In genomic region chr6:31202259-31203166, GRCh38 we compare ENCODE assay signal across 8 cellular contexts. TPM values are rescaled to one million over a fixed set of nuclear protein-coding genes. Genes with fewer than 3 reads are reported as not detected.
DNase-seq lines count a peak whose midpoint lies in the region; ATAC-seq, FAIRE-seq and TF ChIP-seq lines count a peak whose summit lies in the region.

No MANE protein-coding gene starts in this region.

- H3K36me3 Mint-ChIP-seq in activated B cell treated with CpG ODN at 0.5 μM for 24 hours (ENCODE audit: low read depth), result peaks cover 8% of the 10 kb centered on the region

- peaks cover 55% of the 10 kb centered on the region for H3K4me1 Mint-ChIP-seq in activated B cell treated with CpG ODN at 0.5 μM for 24 hours

- H4K20me1 ChIP-seq in HepG2 (ENCODE audit: insufficient read depth, low read length), result no peaks in the 10 kb centered on the region

- no peaks in the 10 kb centered on the region for H3K27me3 Mint-ChIP-seq in activated B cell treated with CpG ODN at 0.5 μM for 24 hours

- peaks cover 39% of the 10 kb centered on the region for H3K4me1 ChIP-seq in left ventricle myocardium inferior
- peaks cover 71% of the 10 kb centered on the region for H3K4me1 ChIP-seq in HepG2 (ENCODE audit: insufficient read depth, low read length)
- H3K4me1 ChIP-seq in urinary bladder (ENCODE audit: insufficient read depth), result no peaks in the 10 kb centered on the region

- FAIRE-seq in HepG2 (lab: Jason Lieb, UNC), result no peak

- WGBS in HepG2 (ENCODE audit: low lambda C conversion rate), result 72% methylated on average over 9 of the region's 11 CpGs
- WGBS in urinary bladder, result 55% methylated on average over 11 of the region's 11 CpGs

- no peaks in the 10 kb centered on the region for H3K9me3 Mint-ChIP-seq in activated B cell treated with CpG ODN at 0.5 μM for 24 hours

- peak overlapping the region; percentile 89 for H3K4me3 Mint-ChIP-seq in activated B cell treated with CpG ODN at 0.5 μM for 24 hours

- POLR2A ChIA-PET in activated B cell treated with CpG ODN at 0.5 μM for 24 hours (lab: Charles Lee) (interaction anchor here (0.7 to 2.1 kb wide), 16 partner anchors 20 to 757 kb away, joined by 3 to 29 read pairs (median 3); partner anchors contain the start of genes HLA-B, NELFE and SKIC2), HepG2 (lab: Yijun Ruan, JAX) (interaction anchor here (0.6 kb wide), 1 partner anchor 65 kb away, joined by 3 read pairs; no protein-coding TSS in a partner anchor)

- peak overlapping the region; percentile 94 for H3K27ac Mint-ChIP-seq in activated B cell treated with CpG ODN at 0.5 μM for 24 hours

- H3K4me2 ChIP-seq in HepG2 (ENCODE audit: low read depth, low read length), result peak overlapping the region; percentile 83

- no TSS peak for BruUV-seq in HepG2 (replicated peaks; lab: Mats Ljungman, UMichigan)

- H3K9me3 ChIP-seq in left ventricle myocardium inferior (replicated peaks) (peaks cover 11% of the 10 kb centered on the region), HepG2 (ENCODE audit: low read length) (no peaks in the 10 kb centered on the region)

- H3K27ac ChIP-seq in left ventricle myocardium inferior (replicated peaks), result peak overlapping the region; percentile 85
- peak overlapping the region; percentile 75 for H3K27ac ChIP-seq in HepG2 (ENCODE audit: extremely low read length, insufficient read depth, low read length)
- peak overlapping the region; percentile 62 for H3K27ac ChIP-seq in urinary bladder (ENCODE audit: low read depth)

- H3K36me3 ChIP-seq in left ventricle myocardium inferior (peaks cover 18% of the 10 kb centered on the region), HepG2 (replicated peaks in 1 of 2; ENCODE audit: control insufficient read depth in 1 of 2, insufficient read depth in 2 of 2, low read length in 2 of 2) (peaks cover 0 to 2% of the 10 kb centered on the region in 2 experiments; a peak in 3 of 5 replicates), urinary bladder (ENCODE audit: insufficient read depth) (no peaks in the 10 kb centered on the region)

- CTCF ChIA-PET in activated B cell treated with CpG ODN at 0.5 μM for 24 hours (lab: Charles Lee) (interaction anchor here (2.9 kb wide), 1 partner anchor 164 kb away, joined by 9 read pairs; no protein-coding TSS in a partner anchor), HepG2 (lab: Yijun Ruan, JAX; ENCODE audit: low intra/inter-chr PET ratio, low total read pairs) (no interaction called here)

- intact Hi-C loops in left ventricle myocardium inferior (cut with micrococcal nuclease), result no loop called here
- intact Hi-C loops in Right ventricle myocardium inferior (cut with DNase I), result no loop called here
- intact Hi-C loops in activated B cell treated with CpG ODN at 0.5 μM for 24 hours (cut with micrococcal nuclease), result loop anchor here (1.0 kb wide), 1 partner anchor 70 kb away; the partner anchor contains the start of gene HLA-C
- intact Hi-C loops in HepG2 (cut with micrococcal nuclease; ENCODE audit: unreplicated experiment), result no loop called here

- H3K27me3 ChIP-seq in left ventricle myocardium inferior (ENCODE audit: low read depth) (no peaks in the 10 kb centered on the region), HepG2 (ENCODE audit: control insufficient read depth in 1 of 2, insufficient read depth in 2 of 2, low read length in 2 of 2) (no peaks in the 10 kb centered on the region; a peak in 1 of 5 replicates)

- peaks cover 13% of the 10 kb centered on the region for H3K79me2 ChIP-seq in HepG2 (ENCODE audit: insufficient read depth, low read length)

- H3K4me3 ChIP-seq in left ventricle myocardium inferior (no peak overlapping the region), HepG2 (replicated peaks in 1 of 3; ENCODE audit: insufficient read depth in 1 of 3, low read depth in 2 of 3, low read length in 3 of 3) (no peak overlapping the region), urinary bladder (ENCODE audit: low read depth, low read length) (no peak overlapping the region)

- in situ Hi-C loops in HepG2 (cut with HindIII; ENCODE audit: extremely low pct_ligation_motif_present, low pct_unique_long_range_greater_than_20kb), result no loop called here

- no peak for TF ChIP-seq POLR2A in HepG2 (IDR thresholded peaks at IDR 0.05; ENCODE audit: insufficient read depth in 1 of 2, low read depth in 2 of 2, low read length in 2 of 2)

- TF ChIP-seq CTCF in left ventricle myocardium inferior (IDR thresholded peaks at IDR 0.05; ENCODE audit: borderline replicate concordance), result no peak
- TF ChIP-seq CTCF in activated B cell treated with CpG ODN at 0.5 μM for 24 hours (IDR thresholded peaks at IDR 0.05), result no peak
- TF ChIP-seq CTCF in HepG2 (CRISPR knock-in tag; IDR thresholded peaks at IDR 0.05), result no peak

- H2AFZ ChIP-seq in HepG2 (ENCODE audit: low read length), result no peak overlapping the region

- TF ChIP-seq EP300 in HepG2 (IDR thresholded peaks at IDR 0.05; ENCODE audit: low read depth in 2 of 2, low read length in 2 of 2) (no peak), HepG2 (CRISPR knock-in tag; IDR thresholded peaks at IDR 0.05; ENCODE audit: borderline replicate concordance) (no peak)

- H3K9ac ChIP-seq in HepG2 (ENCODE audit: insufficient read depth, low read depth, low read length), result no peak overlapping the region

- TF ChIP-seq RAD21 in HepG2 (CRISPR knock-in tag; IDR thresholded peaks at IDR 0.05), result no peak

- DNase-seq in left ventricle myocardium inferior (no peak), Right ventricle myocardium inferior (ENCODE audit: missing footprints) (no peak), activated B cell treated with CpG ODN at 0.5 μM for 24 hours (no peak), HepG2 (ENCODE audit: low spot score) (no peak), NCI-H748 (lab: John Stamatoyannopoulos, UW; ENCODE audit: unreplicated experiment) (no peak), HuH-7 (ENCODE audit: low spot score) (no peak)

- ATAC-seq in Right ventricle myocardium inferior, result no peak
- no peak for ATAC-seq in activated B cell treated with CpG ODN at 0.5 μM for 24 hours (ENCODE audit: low read depth)
- ATAC-seq in HepG2, result no peak
- no peak for ATAC-seq in HG03097 (IDR thresholded peaks at IDR 0.05; ENCODE audit: low FRiP score, unreplicated experiment)

RNA-seq across cellular contexts. Expression of gene POU5F1, which starts 32.0 kb away (rescaled TPM):
- 0.69 TPM for total RNA-seq in left ventricle myocardium inferior
- 0.51 TPM for total RNA-seq in Right ventricle myocardium inferior
- total RNA-seq in activated B cell treated with CpG ODN at 0.5 μM for 24 hours, result 2.3 and 4.7 TPM in 2 replicates
- total RNA-seq in HepG2 (2016; rRNA removed; fragmentation: Illumina TruSeq; extraction: Trizol), result 1.2 and 2.5 TPM in 2 replicates
- total RNA-seq in HepG2 (2016; cell fraction: cytosol; rRNA removed; fragmentation: Illumina TruSeq; extraction: Trizol; ENCODE audit: low read depth), result 0.30 and 0.44 TPM in 2 replicates
- total RNA-seq in HepG2 (2016; cell fraction: insoluble cytoplasmic fraction; rRNA removed; fragmentation: Illumina TruSeq; extraction: Trizol), result 1.5 and 3.2 TPM in 2 replicates
- 0.71 and 0.79 TPM in 2 replicates for total RNA-seq in HepG2 (2016; cell fraction: membrane; rRNA removed; fragmentation: Illumina TruSeq; extraction: Trizol)
- total RNA-seq in HepG2 (2016; cell fraction: nucleus; rRNA removed; fragmentation: Illumina TruSeq; extraction: Trizol), result 3.5 and 8.6 TPM in 2 replicates
- 6.8 and 7.2 TPM in 2 replicates for polyA plus RNA-seq in HepG2 (2011; rRNA removed)
- 1.7 and 3.2 TPM in 2 replicates for polyA plus RNA-seq in HepG2 (2011; cell fraction: cytosol; rRNA removed)
- 43.4 and 68.5 TPM in 2 replicates for polyA plus RNA-seq in HepG2 (2011; cell fraction: nucleus; rRNA removed)
- polyA plus RNA-seq in HepG2 (2012), result 6.2 and 8.3 TPM in 2 replicates
- polyA plus RNA-seq in HepG2 (2016; cell fraction: cytosol; fragmentation: Illumina TruSeq; extraction: Trizol; ENCODE audit: low read depth), result 0.62 and 0.85 TPM in 2 replicates
- 1.5 and 2.4 TPM in 2 replicates for polyA plus RNA-seq in HepG2 (2016; cell fraction: insoluble cytoplasmic fraction; fragmentation: Illumina TruSeq; extraction: Trizol; ENCODE audit: low read depth)
- polyA plus RNA-seq in HepG2 (2016; cell fraction: membrane; fragmentation: Illumina TruSeq; extraction: Trizol; ENCODE audit: low read depth), result 0.73 and 1.5 TPM in 2 replicates
- polyA plus RNA-seq in HepG2 (2016; cell fraction: nucleus; fragmentation: Illumina TruSeq; extraction: Trizol; ENCODE audit: insufficient read depth, low read depth), result 14.3 and 19.5 TPM in 2 replicates
- polyA minus RNA-seq in HepG2 (2011; rRNA and poly(A)+ RNA removed; ENCODE audit: low replicate concordance), result 0.42 and 3.8 TPM in 2 replicates
- polyA minus RNA-seq in HepG2 (2011; cell fraction: cytosol; rRNA and poly(A)+ RNA removed), result 0.53 TPM in 1 of 2 replicates, not detected in the other
- polyA minus RNA-seq in HepG2 (2011; cell fraction: nucleus; rRNA and poly(A)+ RNA removed), result 11.1 and 13.0 TPM in 2 replicates
- total RNA-seq in urinary bladder, result 3.0 TPM
- 4.4 TPM for polyA plus RNA-seq in urinary bladder

RNA-seq across cellular contexts. Expression of gene TCF19, which starts 44.1 kb away (rescaled TPM):
- total RNA-seq in left ventricle myocardium inferior (2.8 TPM), Right ventricle myocardium inferior (5.2 TPM), activated B cell treated with CpG ODN at 0.5 μM for 24 hours (17.3 TPM in 2 replicates), HepG2 (2016; rRNA removed; fragmentation: Illumina TruSeq; extraction: Trizol) (20.5 and 22.2 TPM in 2 replicates), urinary bladder (12.7 TPM)
- total RNA-seq in HepG2 (2016; cell fraction: cytosol; rRNA removed; fragmentation: Illumina TruSeq; extraction: Trizol; ENCODE audit: low read depth), result 8.5 and 9.7 TPM in 2 replicates
- 17.5 and 22.8 TPM in 2 replicates for total RNA-seq in HepG2 (2016; cell fraction: insoluble cytoplasmic fraction; rRNA removed; fragmentation: Illumina TruSeq; extraction: Trizol)
- 25.7 and 29.6 TPM in 2 replicates for total RNA-seq in HepG2 (2016; cell fraction: membrane; rRNA removed; fragmentation: Illumina TruSeq; extraction: Trizol)
- 13.6 and 14.7 TPM in 2 replicates for total RNA-seq in HepG2 (2016; cell fraction: nucleus; rRNA removed; fragmentation: Illumina TruSeq; extraction: Trizol)
- polyA plus RNA-seq in HepG2 (2011; rRNA removed) (4.2 and 4.9 TPM in 2 replicates), urinary bladder (7.9 TPM)
- 3.5 and 5.9 TPM in 2 replicates for polyA plus RNA-seq in HepG2 (2011; cell fraction: cytosol; rRNA removed)
- polyA plus RNA-seq in HepG2 (2011; cell fraction: nucleus; rRNA removed), result 10.1 and 12.2 TPM in 2 replicates
- polyA plus RNA-seq in HepG2 (2012), result 2.8 and 4.9 TPM in 2 replicates
- 7.5 and 9.1 TPM in 2 replicates for polyA plus RNA-seq in HepG2 (2016; cell fraction: cytosol; fragmentation: Illumina TruSeq; extraction: Trizol; ENCODE audit: low read depth)
- 15.0 and 17.9 TPM in 2 replicates for polyA plus RNA-seq in HepG2 (2016; cell fraction: insoluble cytoplasmic fraction; fragmentation: Illumina TruSeq; extraction: Trizol; ENCODE audit: low read depth)
- polyA plus RNA-seq in HepG2 (2016; cell fraction: membrane; fragmentation: Illumina TruSeq; extraction: Trizol; ENCODE audit: low read depth), result 19.5 and 20.5 TPM in 2 replicates
- polyA plus RNA-seq in HepG2 (2016; cell fraction: nucleus; fragmentation: Illumina TruSeq; extraction: Trizol; ENCODE audit: insufficient read depth, low read depth), result 26.3 and 27.2 TPM in 2 replicates
- polyA minus RNA-seq in HepG2 (2011; rRNA and poly(A)+ RNA removed; ENCODE audit: low replicate concordance), result 7.4 and 26.1 TPM in 2 replicates
- polyA minus RNA-seq in HepG2 (2011; cell fraction: cytosol; rRNA and poly(A)+ RNA removed), result 2.7 and 3.3 TPM in 2 replicates
- polyA minus RNA-seq in HepG2 (2011; cell fraction: nucleus; rRNA and poly(A)+ RNA removed), result 2.6 and 3.5 TPM in 2 replicates

RNA-seq across cellular contexts. Expression of gene CCHCR1, which starts 44.9 kb away (rescaled TPM):
- total RNA-seq in left ventricle myocardium inferior (13.3 TPM), Right ventricle myocardium inferior (12.3 TPM), activated B cell treated with CpG ODN at 0.5 μM for 24 hours (32.3 and 37.6 TPM in 2 replicates), HepG2 (2016; rRNA removed; fragmentation: Illumina TruSeq; extraction: Trizol) (20.2 and 28.2 TPM in 2 replicates), urinary bladder (18.2 TPM)
- 5.6 and 7.6 TPM in 2 replicates for total RNA-seq in HepG2 (2016; cell fraction: cytosol; rRNA removed; fragmentation: Illumina TruSeq; extraction: Trizol; ENCODE audit: low read depth)
- total RNA-seq in HepG2 (2016; cell fraction: insoluble cytoplasmic fraction; rRNA removed; fragmentation: Illumina TruSeq; extraction: Trizol), result 19.0 and 29.4 TPM in 2 replicates
- 10.6 and 11.4 TPM in 2 replicates for total RNA-seq in HepG2 (2016; cell fraction: membrane; rRNA removed; fragmentation: Illumina TruSeq; extraction: Trizol)
- total RNA-seq in HepG2 (2016; cell fraction: nucleus; rRNA removed; fragmentation: Illumina TruSeq; extraction: Trizol), result 20.5 and 26.7 TPM in 2 replicates
- polyA plus RNA-seq in HepG2 (2011; rRNA removed) (14.6 and 17.2 TPM in 2 replicates), urinary bladder (16.0 TPM)
- polyA plus RNA-seq in HepG2 (2011; cell fraction: cytosol; rRNA removed), result 8.4 and 14.3 TPM in 2 replicates
- 49.5 and 64.7 TPM in 2 replicates for polyA plus RNA-seq in HepG2 (2011; cell fraction: nucleus; rRNA removed)
- 12.0 and 18.0 TPM in 2 replicates for polyA plus RNA-seq in HepG2 (2012)
- 2.7 and 2.8 TPM in 2 replicates for polyA plus RNA-seq in HepG2 (2016; cell fraction: cytosol; fragmentation: Illumina TruSeq; extraction: Trizol; ENCODE audit: low read depth)
- polyA plus RNA-seq in HepG2 (2016; cell fraction: insoluble cytoplasmic fraction; fragmentation: Illumina TruSeq; extraction: Trizol; ENCODE audit: low read depth), result 16.4 and 20.5 TPM in 2 replicates
- polyA plus RNA-seq in HepG2 (2016; cell fraction: membrane; fragmentation: Illumina TruSeq; extraction: Trizol; ENCODE audit: low read depth), result 7.8 and 8.1 TPM in 2 replicates
- 72.2 and 76.1 TPM in 2 replicates for polyA plus RNA-seq in HepG2 (2016; cell fraction: nucleus; fragmentation: Illumina TruSeq; extraction: Trizol; ENCODE audit: insufficient read depth, low read depth)
- polyA minus RNA-seq in HepG2 (2011; rRNA and poly(A)+ RNA removed; ENCODE audit: low replicate concordance), result 12.4 and 20.4 TPM in 2 replicates
- 3.7 and 6.5 TPM in 2 replicates for polyA minus RNA-seq in HepG2 (2011; cell fraction: cytosol; rRNA and poly(A)+ RNA removed)
- 19.4 and 23.5 TPM in 2 replicates for polyA minus RNA-seq in HepG2 (2011; cell fraction: nucleus; rRNA and poly(A)+ RNA removed)
